ENCODE assay signal across 23 cellular contexts in genomic region chr6:64713175-64713574, GRCh38.
DNase-seq lines count a peak whose midpoint lies in the region; ATAC-seq and TF ChIP-seq lines count a peak whose summit lies in the region.
"Had no signal": no experiment of that assay in that cellular context is flagged by ENCODE, and none has a peak within 500 bp of the region (broad histone marks: within the 10 kb centered on the region; RNA-seq: fewer than 3 reads in every experiment).

No MANE protein-coding gene starts in this region.

- H3K27ac Mint-ChIP-seq in neural progenitor cell = no peak overlapping the region
- H3K27ac Mint-ChIP-seq: CD14-positive monocyte; CD4-positive, CD25-positive, alpha-beta regulatory T cell; CD8-positive, alpha-beta memory T cell had no signal

- H3K4me1 Mint-ChIP-seq in neural progenitor cell = peaks cover 9% of the 10 kb centered on the region
- H3K4me1 Mint-ChIP-seq: CD14-positive monocyte; CD4-positive, alpha-beta memory T cell; CD4-positive, CD25-positive, alpha-beta regulatory T cell; CD8-positive, alpha-beta memory T cell had no signal

- no peak overlapping the region for H3K4ac ChIP-seq in mesendoderm (ENCODE audit: low read depth, low read length)

- H3K4me3 ChIP-seq in mesendoderm (ENCODE audit: low read length) (no peak overlapping the region), neural progenitor cell (no peak overlapping the region), heart right ventricle (no peak overlapping the region)
- H3K4me3 ChIP-seq: BLaER1, GM12878 had no signal

- no peaks in the 10 kb centered on the region for H4K20me1 ChIP-seq in neural progenitor cell (ENCODE audit: low read depth)
- H4K20me1 ChIP-seq: BLaER1 had no signal

- WGBS in mesendoderm (ENCODE audit: extremely low coverage, insufficient coverage, low lambda C conversion rate) = no CpG with 5 or more reads among the region's 1 CpG
- 72 to 79% methylated on average over 1 of the region's 1 CpG for WGBS in heart right ventricle, 2 donors

- H3K4me1 ChIP-seq in mesendoderm (ENCODE audit: control insufficient read depth, low read depth, low read length) (peaks cover 5% of the 10 kb centered on the region), neural progenitor cell (peaks cover 5% of the 10 kb centered on the region), heart right ventricle (no peaks in the 10 kb centered on the region)
- H3K4me1 ChIP-seq: BE2C, BLaER1 had no signal

- H3F3A ChIP-seq in neural progenitor cell (ENCODE audit: low read depth) = no peaks in the 10 kb centered on the region

- H3K27me3 ChIP-seq in mesendoderm (ENCODE audit: insufficient read depth, low read length, poor library complexity) (no peaks in the 10 kb centered on the region), neural progenitor cell (no peaks in the 10 kb centered on the region), heart right ventricle (no peaks in the 10 kb centered on the region)
- H3K27me3 ChIP-seq: BE2C, BLaER1 had no signal

- no peak overlapping the region for H2BK15ac ChIP-seq in mesendoderm (replicated peaks; ENCODE audit: low read depth)

- no peak overlapping the region for H3K56ac ChIP-seq in mesendoderm (ENCODE audit: low read length)

- H2AFZ ChIP-seq in neural progenitor cell (replicated peaks) = no peak overlapping the region

- H4K5ac ChIP-seq in mesendoderm (ENCODE audit: low read length) = no peak overlapping the region

- H3K79me2 ChIP-seq in mesendoderm (ENCODE audit: control insufficient read depth, insufficient read depth, low read length) (no peaks in the 10 kb centered on the region), neural progenitor cell (ENCODE audit: low read depth) (no peaks in the 10 kb centered on the region)

- DNase-seq in mesendoderm (peak; percentile 78), neural progenitor cell (ENCODE audit: low spot score) (peak; percentile 10), heart right ventricle (no peak)
- DNase-seq: 8988T; ACHN; BE2C; C1 segment of cervical spinal cord; CD4-positive, alpha-beta memory T cell; CD4-positive, CD25-positive, alpha-beta regulatory T cell; CD8-positive, alpha-beta memory T cell; COR-L47; DMS 273 treated with DMSO at 0.1 percent for 48 hours; DMS153; DMS53; DMS79; DND-41; EL; GDM1 had no signal

- no peaks in the 10 kb centered on the region for H3K27me3 Mint-ChIP-seq in neural progenitor cell (ENCODE audit: insufficient read depth, low read depth)
- H3K27me3 Mint-ChIP-seq: CD4-positive, alpha-beta memory T cell; CD4-positive, CD25-positive, alpha-beta regulatory T cell; CD8-positive, alpha-beta memory T cell had no signal

- ATAC-seq in HG03457 (IDR thresholded peaks at IDR 0.05; ENCODE audit: unreplicated experiment) = no peak
- no peak for ATAC-seq in heart right ventricle
- no peak for ATAC-seq in GM21717 (IDR thresholded peaks at IDR 0.05; ENCODE audit: unreplicated experiment)
- ATAC-seq: GM12878 had no signal

- H3K18ac ChIP-seq in mesendoderm (ENCODE audit: low read length) = no peak overlapping the region

- no peak overlapping the region for H3K4me3 Mint-ChIP-seq in neural progenitor cell
- H3K4me3 Mint-ChIP-seq: CD14-positive monocyte; CD4-positive, alpha-beta memory T cell; CD4-positive, CD25-positive, alpha-beta regulatory T cell; CD8-positive, alpha-beta memory T cell had no signal

- intact Hi-C loops in heart right ventricle (cut with DNase I) = no loop called here

- no peaks in the 10 kb centered on the region for H3K9me3 ChIP-seq in neural progenitor cell (ENCODE audit: low read depth)
- H3K9me3 ChIP-seq in heart right ventricle = no peaks in the 10 kb centered on the region
- H3K9me3 ChIP-seq: BE2C, BLaER1 had no signal

- H2BK5ac ChIP-seq in mesendoderm (ENCODE audit: low read length) = no peak overlapping the region

- H3K4me2 ChIP-seq in mesendoderm (ENCODE audit: low read length) (no peak overlapping the region), neural progenitor cell (no peak overlapping the region)
- H3K4me2 ChIP-seq: BLaER1 had no signal

- H3K36me3 Mint-ChIP-seq in neural progenitor cell = no peaks in the 10 kb centered on the region
- H3K36me3 Mint-ChIP-seq: CD14-positive monocyte; CD4-positive, alpha-beta memory T cell; CD4-positive, CD25-positive, alpha-beta regulatory T cell had no signal

- no peaks in the 10 kb centered on the region for H3K36me3 ChIP-seq in mesendoderm (ENCODE audit: control insufficient read depth, insufficient read depth, low read length)
- H3K36me3 ChIP-seq in neural progenitor cell = no peaks in the 10 kb centered on the region
- no peaks in the 10 kb centered on the region for H3K36me3 ChIP-seq in heart right ventricle
- H3K36me3 ChIP-seq: BE2C, BLaER1 had no signal

- no peaks in the 10 kb centered on the region for H3K9me3 Mint-ChIP-seq in neural progenitor cell

- no peak overlapping the region for H3K23ac ChIP-seq in mesendoderm (ENCODE audit: low read length)

- H4K8ac ChIP-seq in mesendoderm (ENCODE audit: low read depth, low read length) = no peak overlapping the region

- TF ChIP-seq CTCF in neural progenitor cell (IDR thresholded peaks at IDR 0.05) (no peak), heart right ventricle (IDR thresholded peaks at IDR 0.05) (no peak)

- no peak overlapping the region for H3K9ac ChIP-seq in mesendoderm (ENCODE audit: low read length)
- H3K9ac ChIP-seq in neural progenitor cell = no peak overlapping the region
- H3K9ac ChIP-seq: BLaER1 had no signal

- H2BK120ac ChIP-seq in mesendoderm (ENCODE audit: low read depth, low read length) = no peak overlapping the region

- no peaks in the 10 kb centered on the region for H3K79me1 ChIP-seq in mesendoderm (ENCODE audit: low read length)

- H2AK5ac ChIP-seq in mesendoderm (ENCODE audit: low read length) = no peak overlapping the region

- no peak overlapping the region for H3K27ac ChIP-seq in mesendoderm (ENCODE audit: low read depth, low read length)
- no peak overlapping the region for H3K27ac ChIP-seq in neural progenitor cell
- H3K27ac ChIP-seq in heart right ventricle = no peak overlapping the region
- H3K27ac ChIP-seq: BLaER1 had no signal

Comparison
In these comparisons a context has a peak if more than half of its experiments do, and no peak if none do; other contexts are left out.
1. DNase-seq: peak in mesendoderm (single experiment) and neural progenitor cell (single experiment); none in heart right ventricle (0 of 2).